In genomic region chr19:36850646-36851442, GRCh38 we compare ENCODE assay signal across 1 cellular context.
TF ChIP-seq lines count a peak whose summit lies in the region.

Gene ZNF345, plus strand, starts transcription at chr19:36850876. Its CDS starts 25,955 bp downstream, at chr19:36876831.

TF ChIP-seq in HepG2, 621 proteins besides CTCF, POLR2A, EP300 and RAD21 (continued from another document and continues in another):
- no peak for TF ChIP-seq ZBTB49 (CRISPR knock-in tag; IDR thresholded peaks at IDR 0.05; ENCODE audit: borderline replicate concordance)
- no peak for TF ChIP-seq ZNF564 (CRISPR knock-in tag; IDR thresholded peaks at IDR 0.05)
- TF ChIP-seq PHF8 (CRISPR knock-in tag; IDR thresholded peaks at IDR 0.05): peak; percentile 39
- no peak for TF ChIP-seq SRSF4 (IDR thresholded peaks at IDR 0.05; ENCODE audit: low read depth, low read length, poor library complexity, severe bottlenecking)
- TF ChIP-seq ZIK1 (CRISPR knock-in tag; IDR thresholded peaks at IDR 0.05; ENCODE audit: borderline replicate concordance, low read depth): no peak
- TF ChIP-seq ZNF790 (CRISPR knock-in tag; IDR thresholded peaks at IDR 0.05; ENCODE audit: borderline replicate concordance): no peak
- TF ChIP-seq HCFC1 (IDR thresholded peaks at IDR 0.05; ENCODE audit: low read depth, low read length): peak; percentile 92
- no peak for TF ChIP-seq ZNF281 (CRISPR knock-in tag; IDR thresholded peaks at IDR 0.05; ENCODE audit: borderline replicate concordance)
- TF ChIP-seq NR2C2 (CRISPR knock-in tag; IDR thresholded peaks at IDR 0.05; ENCODE audit: borderline replicate concordance): peak; percentile 50; the same call in 1 of the 2 replicates
- TF ChIP-seq GABPA (IDR thresholded peaks at IDR 0.05; ENCODE audit: low read depth, low read length): no peak
- TF ChIP-seq GABPA (CRISPR knock-in tag; IDR thresholded peaks at IDR 0.05; ENCODE audit: low read depth): peak; percentile 66
- no peak for TF ChIP-seq ZNF550 (CRISPR knock-in tag; IDR thresholded peaks at IDR 0.05; ENCODE audit: borderline replicate concordance)
- no peak for TF ChIP-seq EEA1 (CRISPR knock-in tag; IDR thresholded peaks at IDR 0.05; ENCODE audit: borderline replicate concordance)
- TF ChIP-seq E2F2 (CRISPR knock-in tag; IDR thresholded peaks at IDR 0.05; ENCODE audit: borderline replicate concordance): peak; percentile 57; the same call in 1 of the 2 replicates
- no peak for TF ChIP-seq NCOR1 (IDR thresholded peaks at IDR 0.05; ENCODE audit: borderline replicate concordance, low read length)
- TF ChIP-seq ATF2 (CRISPR knock-in tag; IDR thresholded peaks at IDR 0.05): no peak
- no peak for TF ChIP-seq ZNF883 (CRISPR knock-in tag; IDR thresholded peaks at IDR 0.05; ENCODE audit: not compliant biosample characterization)
- TF ChIP-seq GLMP (CRISPR knock-in tag; IDR thresholded peaks at IDR 0.05; ENCODE audit: borderline replicate concordance): no peak
- TF ChIP-seq ISL2 (CRISPR knock-in tag; IDR thresholded peaks at IDR 0.05): no peak
- no peak for TF ChIP-seq FUBP1 (CRISPR knock-in tag; IDR thresholded peaks at IDR 0.05; ENCODE audit: borderline replicate concordance)
- no peak for TF ChIP-seq ZHX2 (IDR thresholded peaks at IDR 0.05; ENCODE audit: low read depth)
- TF ChIP-seq ZHX2 (CRISPR knock-in tag; IDR thresholded peaks at IDR 0.05; ENCODE audit: borderline replicate concordance): no peak
- no peak for TF ChIP-seq ZBTB44 (CRISPR knock-in tag; IDR thresholded peaks at IDR 0.05)
- TF ChIP-seq SMAD3 (CRISPR knock-in tag; IDR thresholded peaks at IDR 0.05): no peak
- TF ChIP-seq ZXDC (CRISPR knock-in tag; IDR thresholded peaks at IDR 0.05): no peak
- TF ChIP-seq NCOA2 (CRISPR knock-in tag; IDR thresholded peaks at IDR 0.05): no peak
- TF ChIP-seq NFIB (CRISPR knock-in tag; IDR thresholded peaks at IDR 0.05; ENCODE audit: borderline replicate concordance): no peak
- no peak for TF ChIP-seq ZNF597 (CRISPR knock-in tag; IDR thresholded peaks at IDR 0.05)
- TF ChIP-seq ZNF263 (CRISPR knock-in tag; IDR thresholded peaks at IDR 0.05): no peak
- TF ChIP-seq RFX1 (IDR thresholded peaks at IDR 0.05): no peak
- no peak for TF ChIP-seq REPIN1 (CRISPR knock-in tag; IDR thresholded peaks at IDR 0.05; ENCODE audit: borderline replicate concordance, low read depth)
- TF ChIP-seq SRSF1 (optimal IDR thresholded peaks at IDR 0.05; ENCODE audit: low read depth, low read length): no peak
- TF ChIP-seq ZFP36 (IDR thresholded peaks at IDR 0.05; ENCODE audit: borderline replicate concordance, low read depth, low read length, partially characterized antibody): no peak
- no peak for TF ChIP-seq SMARCE1 (IDR thresholded peaks at IDR 0.05; ENCODE audit: borderline replicate concordance)
